ENCODE assay signal across 15 cellular contexts in the genomic region with DNA sequence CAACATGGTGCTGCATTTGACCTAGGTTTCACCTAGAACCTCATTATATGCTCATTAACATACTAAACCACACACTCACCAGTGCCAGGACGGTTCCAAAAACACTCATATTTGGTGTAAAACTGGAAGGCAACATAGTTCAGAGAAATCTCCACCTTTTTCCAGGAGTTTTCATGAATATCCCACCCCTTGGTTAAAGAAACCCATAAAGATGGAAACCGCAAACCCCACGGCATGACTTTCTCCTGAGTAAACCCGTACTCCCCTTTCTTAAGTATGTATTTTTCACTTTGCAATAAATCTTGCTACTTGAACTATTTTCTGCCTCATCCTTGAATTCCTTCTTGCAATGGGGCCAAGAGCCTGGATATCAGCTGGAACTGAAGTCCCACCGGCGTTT.
DNase-seq lines count a peak whose midpoint lies in the region; ATAC-seq and TF ChIP-seq lines count a peak whose summit lies in the region.
"Had no signal": no experiment of that assay in that cellular context is flagged by ENCODE, and none has a peak within 500 bp of the region (broad histone marks: within the 10 kb centered on the region; RNA-seq: fewer than 3 reads in every experiment).

No MANE protein-coding gene starts in this region.

- H3K4me3 ChIP-seq in fibroblast of villous mesenchyme (ENCODE audit: low read depth, low read length): no peak overlapping the region
- H3K4me3 ChIP-seq: BLaER1, GM23248 had no signal

- peak; percentile 55 for DNase-seq in HT1080 (ENCODE audit: low read depth)
- peak; percentile 37 for DNase-seq in RPMI7951 (ENCODE audit: low read depth)
- peak; percentile 12 for DNase-seq in fibroblast of villous mesenchyme (ENCODE audit: low read depth)
- DNase-seq in NCI-H2196 treated with DMSO at 0.1 percent for 48 hours (lab: John Stamatoyannopoulos, UW; ENCODE audit: unreplicated experiment): no peak
- DNase-seq: Caco-2; CD4-positive, CD25-positive, alpha-beta regulatory T cell; CD8-positive, alpha-beta T cell; DMS153; GF-D8; GM23248; H7; HCEC 1CT had no signal

- TF ChIP-seq CTCF in fibroblast of villous mesenchyme (IDR thresholded peaks at IDR 0.05; ENCODE audit: insufficient read depth, low read depth, low read length): no peak

- ATAC-seq in GM21576 (IDR thresholded peaks at IDR 0.05; ENCODE audit: unreplicated experiment) (no peak), HG02840 (IDR thresholded peaks at IDR 0.05; ENCODE audit: low FRiP score, unreplicated experiment) (no peak)
- ATAC-seq: CD8-positive, alpha-beta T cell had no signal
